Comparison of ENCODE assay signal across 8 cellular contexts in the genomic region with DNA sequence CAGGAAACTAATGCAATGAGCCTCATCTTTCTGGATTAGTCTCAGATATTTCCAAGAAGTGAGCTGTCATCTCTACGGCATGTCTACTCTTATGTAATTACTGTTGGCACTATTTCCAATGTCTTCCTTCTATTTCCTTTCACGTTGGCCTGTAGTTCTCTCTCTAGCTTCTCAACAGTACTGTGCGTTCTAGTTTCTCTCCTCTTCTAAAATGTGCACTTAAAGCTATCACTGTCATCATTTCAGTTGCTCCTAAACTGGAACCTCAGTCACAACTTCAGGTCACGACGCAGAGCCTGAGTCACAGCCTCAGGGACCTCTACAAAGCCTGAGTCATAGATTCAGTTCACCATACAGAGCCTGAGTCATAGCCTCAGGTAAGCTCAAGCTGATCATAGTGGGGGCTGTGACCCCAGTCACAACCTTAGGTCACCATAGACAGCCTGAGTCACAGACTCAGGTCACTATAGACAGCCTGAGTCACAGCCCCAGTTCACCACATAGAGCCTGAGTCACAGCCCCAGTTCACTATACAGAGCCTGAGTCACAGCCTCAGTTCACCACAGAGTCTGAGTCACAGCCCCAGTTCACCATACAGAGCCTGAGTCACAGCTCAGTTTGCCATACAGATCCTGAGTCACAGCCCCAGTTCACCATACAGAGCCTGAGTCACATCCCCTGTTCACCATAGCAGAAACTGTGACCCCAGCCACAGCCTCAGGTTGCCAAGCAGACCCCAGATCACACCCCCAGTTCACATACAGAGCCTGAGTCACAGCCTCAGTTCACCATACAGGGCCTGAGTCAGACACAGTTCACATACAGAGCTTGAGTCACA. TPM values are rescaled to one million over a fixed set of nuclear protein-coding genes. Genes with fewer than 3 reads are reported as not detected.
DNase-seq lines count a peak whose midpoint lies in the region; ATAC-seq and TF ChIP-seq lines count a peak whose summit lies in the region.

No MANE protein-coding gene starts in this region.

- H3K27me3 ChIP-seq in esophagus squamous epithelium (no peaks in the 10 kb centered on the region), skeletal muscle tissue (ENCODE audit: control insufficient read depth in 3 of 3, insufficient read depth in 3 of 3, low read length in 3 of 3) (no peaks in the 10 kb centered on the region)

- peaks cover 0 to 15% (median 0%) of the 10 kb centered on the region in 3 donors for H3K36me3 ChIP-seq in esophagus squamous epithelium
- peaks cover 0 to 4% (median 3%) of the 10 kb centered on the region in 3 donors for H3K36me3 ChIP-seq in skeletal muscle tissue (ENCODE audit: control insufficient read depth in 3 of 3, insufficient read depth in 3 of 3, low read length in 3 of 3)

- ATAC-seq in GM18520 (IDR thresholded peaks at IDR 0.05; ENCODE audit: unreplicated experiment): peak; percentile 45
- no peak for ATAC-seq in HG03095 (IDR thresholded peaks at IDR 0.05; ENCODE audit: unreplicated experiment)

- 12 to 21% methylated on average over 5 of the region's 5 CpGs for WGBS in esophagus squamous epithelium, 2 donors

- no peak for TF ChIP-seq POLR2A in esophagus squamous epithelium (IDR thresholded peaks at IDR 0.05)

- H3K9me3 ChIP-seq in esophagus squamous epithelium (peaks cover 0 to 6% (median 6%) of the 10 kb centered on the region in 3 donors), skeletal muscle tissue (ENCODE audit: control insufficient read depth in 3 of 3, low read length in 3 of 3) (no peaks in the 10 kb centered on the region)

- peak overlapping the region; percentile 70 to 87 (median 87) for H3K27ac ChIP-seq in esophagus squamous epithelium
- peak overlapping the region; percentile 86 for H3K27ac ChIP-seq in skeletal muscle tissue (ENCODE audit: low read depth, low read length)

- no peak for TF ChIP-seq CTCF in esophagus squamous epithelium (IDR thresholded peaks at IDR 0.05)

- H3K4me3 ChIP-seq in esophagus squamous epithelium: no peak overlapping the region
- H3K4me3 ChIP-seq in skeletal muscle tissue (ENCODE audit: low read length in 3 of 3): no peak overlapping the region

- peak; percentile 23 to 37 for DNase-seq in activated CD4-positive, alpha-beta T cell treated with anti-CD3 and anti-CD28 coated beads for 4 hours
- DNase-seq in esophagus squamous epithelium (lab: John Stamatoyannopoulos, UW) (no peak), NCI-H1092 treated with DMSO at 0.1 percent for 48 hours (lab: John Stamatoyannopoulos, UW) (no peak), inferior parietal cortex (ENCODE audit: extremely low spot score) (no peak), superior temporal gyrus (ENCODE audit: extremely low spot score) (no peak)

- intact Hi-C loops in esophagus squamous epithelium (cut with DNase I): no loop called here

- peaks cover 6 to 24% (median 6%) of the 10 kb centered on the region in 3 donors for H3K4me1 ChIP-seq in esophagus squamous epithelium
- peaks cover 6 to 53% (median 35%) of the 10 kb centered on the region in 3 donors for H3K4me1 ChIP-seq in skeletal muscle tissue (ENCODE audit: control insufficient read depth in 3 of 3, insufficient read depth in 3 of 3, low read length in 3 of 3)

- peak overlapping the region; percentile 2 to 28 (median 24) for H3K9ac ChIP-seq in skeletal muscle tissue (ENCODE audit: low read depth in 1 of 3, low read length in 3 of 3)

RNA-seq across cellular contexts. Expression of a gene that starts 13.0 kb away (rescaled TPM):
- total RNA-seq in esophagus squamous epithelium (1 to 10 TPM; 1.7 to 5.9 (median 2.8) TPM), skeletal muscle tissue (2.1 TPM)

Comparison
In these comparisons a context has a peak if more than half of its experiments do, and no peak if none do; other contexts are left out.
1. DNase-seq: peak in activated CD4-positive, alpha-beta T cell treated with anti-CD3 and anti-CD28 coated beads for 4 hours (2 of 2); none in esophagus squamous epithelium (single experiment), NCI-H1092 treated with DMSO at 0.1 percent for 48 hours (single experiment), inferior parietal cortex (single experiment) and superior temporal gyrus (single experiment).